ENCODE assay signal across 15 cellular contexts in genomic region chr11:112627588-112628045, GRCh38.
DNase-seq lines count a peak whose midpoint lies in the region; ATAC-seq and TF ChIP-seq lines count a peak whose summit lies in the region.
"Had no signal": no experiment of that assay in that cellular context is flagged by ENCODE, and none has a peak within 500 bp of the region (broad histone marks: within the 10 kb centered on the region; RNA-seq: fewer than 3 reads in every experiment).

No MANE protein-coding gene starts in this region.

- H3K27ac ChIP-seq in GM23338 (ENCODE audit: low read depth) = no peak overlapping the region
- H3K27ac ChIP-seq: gastrocnemius medialis, neutrophil had no signal

- peaks cover 10% of the 10 kb centered on the region; the same call in 1 of the 2 replicates for H3K9me2 ChIP-seq in GM23338 (ENCODE audit: insufficient read depth)

- H3K4me3 Mint-ChIP-seq in activated T-cell treated with anti-CD3 and anti-CD28 coated beads, Interleukin-2, amount 50 U/mL, for 72 hours = no peak overlapping the region
- H3K4me3 Mint-ChIP-seq in activated T-cell treated with anti-CD3 and anti-CD28 coated beads, Interleukin-2, amount 50 U/mL, for 4 hours = no peak overlapping the region
- H3K4me3 Mint-ChIP-seq in stimulated activated naive B cell treated with anti-CD40 and anti-IgM and Interleukin-4, amounts not matched to agents 10 μg/mL and 1 μg/mL and 100 μg/mL, for 72 hours = no peak overlapping the region
- H3K4me3 Mint-ChIP-seq in GM23338 = no peak overlapping the region
- H3K4me3 Mint-ChIP-seq: dendritic cell treated with granulocyte-macrophage colony-stimulating factor and Interleukin-4, amounts not matched to agents 40 ng/mL and 50 ng/mL, for 4 days had no signal

- DNase-seq in activated T-cell treated with anti-CD3 and anti-CD28 coated beads, Interleukin-2, amount 50 U/mL, for 72 hours = no peak
- DNase-seq in activated T-cell treated with anti-CD3 and anti-CD28 coated beads, Interleukin-2, amount 50 U/mL, for 4 hours = no peak
- DNase-seq in stimulated activated naive B cell treated with anti-CD40 and anti-IgM and Interleukin-4, amounts not matched to agents 10 μg/mL and 1 μg/mL and 100 μg/mL, for 72 hours = peak; percentile 1
- DNase-seq in GM23338 (ENCODE audit: low spot score) = no peak
- no peak for DNase-seq in dermis blood vessel endothelial cell
- no peak for DNase-seq in mucosa of gallbladder (ENCODE audit: low spot score)
- DNase-seq: DMS153, gastrocnemius medialis, NCI-H187 had no signal

- H3K4me2 ChIP-seq in GM23338 = no peak overlapping the region

- H3F3A ChIP-seq in GM23338 (replicated peaks; ENCODE audit: low read depth) = no peaks in the 10 kb centered on the region

- peaks cover 8% of the 10 kb centered on the region for H3K4me1 Mint-ChIP-seq in activated T-cell treated with anti-CD3 and anti-CD28 coated beads, Interleukin-2, amount 50 U/mL, for 72 hours (ENCODE audit: low read depth)
- no peaks in the 10 kb centered on the region for H3K4me1 Mint-ChIP-seq in activated T-cell treated with anti-CD3 and anti-CD28 coated beads, Interleukin-2, amount 50 U/mL, for 4 hours (ENCODE audit: low read depth)
- H3K4me1 Mint-ChIP-seq in stimulated activated naive B cell treated with anti-CD40 and anti-IgM and Interleukin-4, amounts not matched to agents 10 μg/mL and 1 μg/mL and 100 μg/mL, for 72 hours = peaks cover 13 to 34% of the 10 kb centered on the region in 2 donors
- H3K4me1 Mint-ChIP-seq in GM23338 = peaks cover 3% of the 10 kb centered on the region; the same call in 1 of the 3 replicates
- H3K4me1 Mint-ChIP-seq: IgD-negative memory B cell had no signal

- 0 out of 2 replicates have a peak, but pooled peaks cover 3% of the 10 kb centered on the region for H3K4me1 ChIP-seq in GM23338 (ENCODE audit: insufficient read depth)
- H3K4me1 ChIP-seq: gastrocnemius medialis had no signal

- H3K36me3 ChIP-seq in GM23338 (ENCODE audit: insufficient read depth) = no peaks in the 10 kb centered on the region
- H3K36me3 ChIP-seq: gastrocnemius medialis, neutrophil had no signal

- no peak overlapping the region for H3K4me3 ChIP-seq in GM23338
- H3K4me3 ChIP-seq: gastrocnemius medialis had no signal

- no peaks in the 10 kb centered on the region for H3K9me3 Mint-ChIP-seq in activated T-cell treated with anti-CD3 and anti-CD28 coated beads, Interleukin-2, amount 50 U/mL, for 72 hours
- no peaks in the 10 kb centered on the region for H3K9me3 Mint-ChIP-seq in activated T-cell treated with anti-CD3 and anti-CD28 coated beads, Interleukin-2, amount 50 U/mL, for 4 hours
- peaks cover 2 to 5% of the 10 kb centered on the region in 2 donors for H3K9me3 Mint-ChIP-seq in stimulated activated naive B cell treated with anti-CD40 and anti-IgM and Interleukin-4, amounts not matched to agents 10 μg/mL and 1 μg/mL and 100 μg/mL, for 72 hours
- no peaks in the 10 kb centered on the region; the same call in 2 of the 3 replicates for H3K9me3 Mint-ChIP-seq in GM23338
- H3K9me3 Mint-ChIP-seq: dendritic cell treated with granulocyte-macrophage colony-stimulating factor and Interleukin-4, amounts not matched to agents 40 ng/mL and 50 ng/mL, for 4 days; IgD-negative memory B cell had no signal

- no peaks in the 10 kb centered on the region for H3K79me2 ChIP-seq in GM23338 (replicated peaks; ENCODE audit: insufficient read depth)

- no peak overlapping the region for H2AFZ ChIP-seq in GM23338

- no peaks in the 10 kb centered on the region for H3K27me3 ChIP-seq in GM23338 (ENCODE audit: insufficient read depth)
- H3K27me3 ChIP-seq: gastrocnemius medialis had no signal

- no peak overlapping the region for H3K27ac Mint-ChIP-seq in activated T-cell treated with anti-CD3 and anti-CD28 coated beads, Interleukin-2, amount 50 U/mL, for 72 hours
- H3K27ac Mint-ChIP-seq in stimulated activated naive B cell treated with anti-CD40 and anti-IgM and Interleukin-4, amounts not matched to agents 10 μg/mL and 1 μg/mL and 100 μg/mL, for 72 hours = no peak overlapping the region
- H3K27ac Mint-ChIP-seq in GM23338 = no peak overlapping the region
- H3K27ac Mint-ChIP-seq: dendritic cell treated with granulocyte-macrophage colony-stimulating factor and Interleukin-4, amounts not matched to agents 40 ng/mL and 50 ng/mL, for 4 days had no signal

- TF ChIP-seq CTCF in GM23338 (conservative IDR thresholded peaks at IDR 0.05; ENCODE audit: low read depth in 2 of 2) = no peak

- peaks cover 27% of the 10 kb centered on the region for H3K27me3 Mint-ChIP-seq in activated T-cell treated with anti-CD3 and anti-CD28 coated beads, Interleukin-2, amount 50 U/mL, for 72 hours (ENCODE audit: low read depth)
- peaks cover 8% of the 10 kb centered on the region for H3K27me3 Mint-ChIP-seq in activated T-cell treated with anti-CD3 and anti-CD28 coated beads, Interleukin-2, amount 50 U/mL, for 4 hours (ENCODE audit: low read depth)
- peaks cover 9 to 22% of the 10 kb centered on the region in 2 donors for H3K27me3 Mint-ChIP-seq in stimulated activated naive B cell treated with anti-CD40 and anti-IgM and Interleukin-4, amounts not matched to agents 10 μg/mL and 1 μg/mL and 100 μg/mL, for 72 hours
- H3K27me3 Mint-ChIP-seq in GM23338 (ENCODE audit: insufficient read depth, low read depth, poor library complexity) = peaks cover 2% of the 10 kb centered on the region

- no peaks in the 10 kb centered on the region for H4K20me1 ChIP-seq in GM23338 (replicated peaks; ENCODE audit: insufficient read depth)

- no peaks in the 10 kb centered on the region for H3K36me3 Mint-ChIP-seq in activated T-cell treated with anti-CD3 and anti-CD28 coated beads, Interleukin-2, amount 50 U/mL, for 72 hours (ENCODE audit: insufficient read depth in 2 of 2)
- H3K36me3 Mint-ChIP-seq in activated T-cell treated with anti-CD3 and anti-CD28 coated beads, Interleukin-2, amount 50 U/mL, for 4 hours (ENCODE audit: insufficient read depth) = no peaks in the 10 kb centered on the region
- no peaks in the 10 kb centered on the region for H3K36me3 Mint-ChIP-seq in stimulated activated naive B cell treated with anti-CD40 and anti-IgM and Interleukin-4, amounts not matched to agents 10 μg/mL and 1 μg/mL and 100 μg/mL, for 72 hours
- no peaks in the 10 kb centered on the region for H3K36me3 Mint-ChIP-seq in GM23338 (ENCODE audit: low read depth)
- H3K36me3 Mint-ChIP-seq: IgD-negative memory B cell had no signal

- ATAC-seq in activated T-cell treated with anti-CD3 and anti-CD28 coated beads, Interleukin-2, amount 50 U/mL, for 72 hours (replicated peaks in 1 of 2) = peak; percentile 77 to 80
- no peak for ATAC-seq in activated T-cell treated with anti-CD3 and anti-CD28 coated beads, Interleukin-2, amount 50 U/mL, for 4 hours
- ATAC-seq in GM21619 (IDR thresholded peaks at IDR 0.05; ENCODE audit: unreplicated experiment) (peak; percentile 72), HG03097 (IDR thresholded peaks at IDR 0.05; ENCODE audit: low FRiP score, unreplicated experiment) (peak; percentile 68), GM23338 (no peak)
- ATAC-seq in stimulated activated naive B cell treated with anti-CD40 and anti-IgM and Interleukin-4, amounts not matched to agents 10 μg/mL and 1 μg/mL and 100 μg/mL, for 72 hours (replicated peaks) = peak; percentile 73 to 87
- ATAC-seq: gastrocnemius medialis, left lobe of liver had no signal

TF ChIP-seq in GM23338, 12 proteins besides CTCF, POLR2A, EP300 and RAD21:
- TF ChIP-seq CREB1 (CRISPR knock-in tag; IDR thresholded peaks at IDR 0.05; ENCODE audit: low read depth) (no peak), EZH2 (IDR thresholded peaks at IDR 0.05; ENCODE audit: low read depth, unreplicated experiment) (no peak), ZNF331 (CRISPR knock-in tag; IDR thresholded peaks at IDR 0.05; ENCODE audit: low read depth) (no peak), ZNF114 (CRISPR knock-in tag; IDR thresholded peaks at IDR 0.05) (no peak), POLR2AphosphoS5 (IDR thresholded peaks at IDR 0.05; ENCODE audit: low read depth) (no peak)
TF ChIP-seq in GM23338: peak in this region for 0.

Comparison
In these comparisons a context has a peak if more than half of its experiments do, and no peak if none do; other contexts are left out.
1. ATAC-seq: peak in activated T-cell treated with anti-CD3 and anti-CD28 coated beads, Interleukin-2, amount 50 U/mL, for 72 hours (2 of 2), GM21619 (single experiment), HG03097 (single experiment) and stimulated activated naive B cell treated with anti-CD40 and anti-IgM and Interleukin-4, amounts not matched to agents 10 μg/mL and 1 μg/mL and 100 μg/mL, for 72 hours (2 of 2); none in activated T-cell treated with anti-CD3 and anti-CD28 coated beads, Interleukin-2, amount 50 U/mL, for 4 hours (0 of 2) and GM23338 (single experiment).